In genomic region chr18:70288171-70288850, GRCh38 we compare ENCODE assay signal across 8 cellular contexts. TPM values are rescaled to one million over a fixed set of nuclear protein-coding genes. Genes with fewer than 3 reads are reported as not detected.
DNase-seq lines count a peak whose midpoint lies in the region; ATAC-seq, FAIRE-seq and TF ChIP-seq lines count a peak whose summit lies in the region.

No MANE protein-coding gene starts in this region.

- peak; percentile 19 for ATAC-seq in HG02763 (IDR thresholded peaks at IDR 0.05; ENCODE audit: unreplicated experiment)
- ATAC-seq in RWPE2 (ENCODE audit: low read depth): peak; percentile 26

- H3K9me3 ChIP-seq in A673 (ENCODE audit: low read depth, low read length, poor library complexity, severe bottlenecking) (no peaks in the 10 kb centered on the region), RWPE2 (ENCODE audit: severe bottlenecking) (no peaks in the 10 kb centered on the region), muscle layer of colon (ENCODE audit: low read length) (no peaks in the 10 kb centered on the region)

- H3K4me1 ChIP-seq in A673 (ENCODE audit: insufficient read depth, low read length, poor library complexity, severe bottlenecking) (peaks cover 7% of the 10 kb centered on the region), RWPE2 (ENCODE audit: insufficient read depth, poor library complexity, severe bottlenecking) (peaks cover 22% of the 10 kb centered on the region), muscle layer of colon (ENCODE audit: insufficient read depth, low read length) (peaks cover 37% of the 10 kb centered on the region)

- CTCF ChIA-PET in A673 (lab: Charles Lee): no interaction called here

- DNase-seq in A673 (ENCODE audit: low spot score) (peak; percentile 51), GM12891 (ENCODE audit: insufficient read length, low spot score) (peak; percentile 26), RWPE2 (ENCODE audit: low spot score) (no peak), epithelial cell of esophagus (ENCODE audit: low read depth) (no peak), SIG-M5 treated with dmso at 0.1 percent for 504 hours (lab: John Stamatoyannopoulos, UW; ENCODE audit: unreplicated experiment) (no peak), NCI-H187 (lab: John Stamatoyannopoulos, UW) (no peak)

- no peak for TF ChIP-seq POLR2A in GM12891 (IDR thresholded peaks at IDR 0.05; ENCODE audit: low read depth, low read length)

- peak overlapping the region; percentile 72 for H3K4me3 ChIP-seq in A673 (ENCODE audit: low read depth, low read length, poor library complexity, severe bottlenecking)
- peak overlapping the region; percentile 71 for H3K4me3 ChIP-seq in RWPE2 (ENCODE audit: severe bottlenecking)
- H3K4me3 ChIP-seq in epithelial cell of esophagus (ENCODE audit: low read length): peak overlapping the region; percentile 43
- H3K4me3 ChIP-seq in muscle layer of colon (ENCODE audit: low read depth in 1 of 2, low read length in 2 of 2): peak overlapping the region; percentile 49 to 53

- no TSS peak for BruUV-seq in A673 (replicated peaks; lab: Mats Ljungman, UMichigan)

- H3K36me3 ChIP-seq in A673 (ENCODE audit: insufficient read depth, low read length, poor library complexity, severe bottlenecking) (no peaks in the 10 kb centered on the region), RWPE2 (ENCODE audit: low read depth) (peaks cover 14% of the 10 kb centered on the region), muscle layer of colon (ENCODE audit: insufficient read depth, low read length) (no peaks in the 10 kb centered on the region)

- POLR2A ChIA-PET in A673 (lab: Charles Lee; ENCODE audit: low non-redundant PET): no interaction called here

- TF ChIP-seq CTCF in A673 (conservative IDR thresholded peaks at IDR 0.05; ENCODE audit: low read depth, low read length) (no peak), RWPE2 (IDR thresholded peaks at IDR 0.05; ENCODE audit: poor library complexity, severe bottlenecking) (no peak), epithelial cell of esophagus (IDR thresholded peaks at IDR 0.05; ENCODE audit: insufficient read depth, low read depth, low read length, missing control alignments) (no peak)

- intact Hi-C loops in A673 (cut with micrococcal nuclease; ENCODE audit: unreplicated experiment): loop anchor here (5.0 kb wide), 1 partner anchor 144 kb away; no protein-coding TSS in a partner anchor

- no peaks in the 10 kb centered on the region for H3K27me3 ChIP-seq in A673 (replicated peaks; ENCODE audit: insufficient read depth, low read depth, low read length, poor library complexity)
- no peaks in the 10 kb centered on the region for H3K27me3 ChIP-seq in RWPE2 (ENCODE audit: insufficient read depth, poor library complexity, severe bottlenecking)
- no peaks in the 10 kb centered on the region for H3K27me3 ChIP-seq in muscle layer of colon (ENCODE audit: control insufficient read depth in 1 of 2, insufficient read depth in 2 of 2, low read length in 2 of 2)

- H3K27ac ChIP-seq in A673 (ENCODE audit: low read depth, low read length, poor library complexity, severe bottlenecking) (peak overlapping the region; percentile 66), RWPE2 (ENCODE audit: poor library complexity, severe bottlenecking) (peak overlapping the region; percentile 69), muscle layer of colon (ENCODE audit: low read depth, low read length) (peak overlapping the region; percentile 57)

- no peak for FAIRE-seq in GM12891 (lab: Jason Lieb, UNC)

- H3K9ac ChIP-seq in muscle layer of colon (ENCODE audit: low read length): peak overlapping the region; percentile 54

TF ChIP-seq in GM12891, 5 proteins besides CTCF, POLR2A, EP300 and RAD21:
- TF ChIP-seq SPI1 (IDR thresholded peaks at IDR 0.05; ENCODE audit: low read depth, low read length): no peak
- no peak for TF ChIP-seq POLR2AphosphoS5 (IDR thresholded peaks at IDR 0.05; ENCODE audit: low read depth, low read length)
- TF ChIP-seq PAX5 (IDR thresholded peaks at IDR 0.05; ENCODE audit: insufficient read depth, low read length, severe bottlenecking): no peak
- no peak for TF ChIP-seq TAF1 (IDR thresholded peaks at IDR 0.05; ENCODE audit: low read depth, low read length)
- no peak for TF ChIP-seq POU2F2 (IDR thresholded peaks at IDR 0.05; ENCODE audit: low read depth, low read length)

RNA-seq across cellular contexts. Expression of gene SOCS6, which starts 0.5 kb away (rescaled TPM):
- 15.5 and 20.1 TPM in 2 replicates for total RNA-seq in A673 (2021)
- polyA plus RNA-seq in GM12891 (2012; ENCODE audit: low read depth, missing spikeins): 1.9 TPM

Comparison
In these comparisons a context has a peak if more than half of its experiments do, and no peak if none do; other contexts are left out.
1. DNase-seq: peak in A673 (single experiment) and GM12891 (single experiment); none in RWPE2 (single experiment), epithelial cell of esophagus (single experiment), SIG-M5 treated with dmso at 0.1 percent for 504 hours (single experiment) and NCI-H187 (0 of 2).
2. Peak in every context shown above with its lines, with median percentiles within 50 percentile points of each other: H3K27ac ChIP-seq and H3K4me3 ChIP-seq.